29 cellular contexts compared by ENCODE assay signal in genomic region chr5:5933651-5934050, GRCh38.
"Had no signal": no experiment of that assay in that cellular context is flagged by ENCODE, and none has a peak within 500 bp of the region (broad histone marks: within the 10 kb centered on the region; RNA-seq: fewer than 3 reads in every experiment).

No MANE protein-coding gene starts in this region.

- H3K9ac ChIP-seq: parathyroid adenoma had no signal

- H3K9me3 Mint-ChIP-seq: activated CD4-positive, alpha-beta memory T cell treated with anti-CD3 and anti-CD28 coated beads, Interleukin-2, amount 10 ng/mL, durations not matched to agents 7 days and 5 days; activated CD4-positive, alpha-beta T cell treated with anti-CD3 and anti-CD28 coated beads, Interleukin-2, amount 10 ng/mL, durations not matched to agents 24 days and 14 days; activated naive CD4-positive, alpha-beta T cell treated with anti-CD3 and anti-CD28 coated beads, Interleukin-2, amount 50 U/mL, for 72 hours; activated T-cell treated with anti-CD3 and anti-CD28 coated beads, Interleukin-2, amount 50 U/mL, for 4 hours; activated T-helper 17 cell treated with anti-CD3 and anti-CD28 coated beads, Interleukin-2, amount 50 U/mL, for 72 hours; dendritic cell treated with granulocyte-macrophage colony-stimulating factor and Interleukin-4, amounts not matched to agents 40 ng/mL and 50 ng/mL, for 4 days; mesothelial cell of epicardium; T-helper 2 cell treated with Interferon-gamma antibody and Interleukin-4, amounts not matched to agents 5 μg/mL and 100 μg/mL, for 36 hours had no signal

- H3K27me3 ChIP-seq: breast epithelium, esophagus squamous epithelium, right atrium auricular region, stomach, thyroid gland, upper lobe of left lung, vagina had no signal

- DNase-seq: activated CD4-positive, alpha-beta memory T cell treated with anti-CD3 and anti-CD28 coated beads, Interleukin-2, amount 10 ng/mL, durations not matched to agents 7 days and 5 days; activated CD4-positive, alpha-beta T cell treated with anti-CD3 and anti-CD28 coated beads, Interleukin-2, amount 10 ng/mL, durations not matched to agents 24 days and 14 days; activated CD4-positive, CD25-positive, alpha-beta regulatory T cell treated with anti-CD3 and anti-CD28 coated beads, Interleukin-2, amount 50 U/mL, for 72 hours; activated T-cell treated with anti-CD3 and anti-CD28 coated beads, Interleukin-2, amount 50 U/mL, for 4 hours; esophagus squamous epithelium; immature natural killer cell; kidney; left colon; mammary epithelial cell; naive B cell; nucleus accumbens; stimulated activated CD4-positive, alpha-beta T cell treated with anti-CD3 and anti-CD28 coated beads, Interleukin-15, amount 100 ng/mL, for 24 hours; stimulated activated CD4-positive, alpha-beta T cell treated with anti-CD3 and anti-CD28 coated beads, Interleukin-2, amount 100 ng/mL, for 24 hours; stimulated activated naive B cell treated with anti-CD40 and anti-IgM and Interleukin-4, amounts not matched to agents 10 μg/mL and 1 μg/mL and 100 μg/mL, for 72 hours; stomach; T-helper 1 cell; thyroid gland; upper lobe of left lung had no signal

- H3K27ac Mint-ChIP-seq: activated CD4-positive, alpha-beta memory T cell treated with anti-CD3 and anti-CD28 coated beads, Interleukin-2, amount 10 ng/mL, durations not matched to agents 7 days and 5 days; activated CD4-positive, alpha-beta T cell treated with anti-CD3 and anti-CD28 coated beads, Interleukin-2, amount 10 ng/mL, durations not matched to agents 24 days and 14 days; activated naive CD4-positive, alpha-beta T cell treated with anti-CD3 and anti-CD28 coated beads, Interleukin-2, amount 50 U/mL, for 72 hours; activated T-helper 17 cell treated with anti-CD3 and anti-CD28 coated beads, Interleukin-2, amount 50 U/mL, for 72 hours; dendritic cell treated with granulocyte-macrophage colony-stimulating factor and Interleukin-4, amounts not matched to agents 40 ng/mL and 50 ng/mL, for 4 days; immature natural killer cell; mesothelial cell of epicardium; stimulated activated naive B cell treated with anti-CD40 and anti-IgM and Interleukin-4, amounts not matched to agents 10 μg/mL and 1 μg/mL and 100 μg/mL, for 72 hours; T-helper 2 cell treated with Interferon-gamma antibody and Interleukin-4, amounts not matched to agents 5 μg/mL and 100 μg/mL, for 36 hours had no signal

- H3K79me2 ChIP-seq: parathyroid adenoma had no signal

- H3K9me3 ChIP-seq: breast epithelium, esophagus squamous epithelium, right atrium auricular region, stomach, thyroid gland, upper lobe of left lung, vagina had no signal

- H3K36me3 ChIP-seq: breast epithelium, esophagus squamous epithelium, right atrium auricular region, stomach, thyroid gland, upper lobe of left lung, vagina had no signal

- H3K36me3 Mint-ChIP-seq: activated naive CD4-positive, alpha-beta T cell treated with anti-CD3 and anti-CD28 coated beads, Interleukin-2, amount 50 U/mL, for 72 hours; immature natural killer cell; mesothelial cell of epicardium; naive B cell; stimulated activated naive B cell treated with anti-CD40 and anti-IgM and Interleukin-4, amounts not matched to agents 10 μg/mL and 1 μg/mL and 100 μg/mL, for 72 hours had no signal

- H3K4me1 Mint-ChIP-seq: activated CD4-positive, alpha-beta memory T cell treated with anti-CD3 and anti-CD28 coated beads, Interleukin-2, amount 10 ng/mL, durations not matched to agents 7 days and 5 days; activated CD4-positive, alpha-beta T cell treated with anti-CD3 and anti-CD28 coated beads, Interleukin-2, amount 10 ng/mL, durations not matched to agents 24 days and 14 days; activated T-helper 17 cell treated with anti-CD3 and anti-CD28 coated beads, Interleukin-2, amount 50 U/mL, for 72 hours; central memory CD8-positive, alpha-beta T cell; immature natural killer cell; naive B cell; stimulated activated naive B cell treated with anti-CD40 and anti-IgM and Interleukin-4, amounts not matched to agents 10 μg/mL and 1 μg/mL and 100 μg/mL, for 72 hours had no signal

- H3K27me3 Mint-ChIP-seq: activated CD4-positive, alpha-beta memory T cell treated with anti-CD3 and anti-CD28 coated beads, Interleukin-2, amount 10 ng/mL, durations not matched to agents 7 days and 5 days; dendritic cell treated with granulocyte-macrophage colony-stimulating factor and Interleukin-4, amounts not matched to agents 40 ng/mL and 50 ng/mL, for 4 days had no signal

- H3K4me1 ChIP-seq: breast epithelium, esophagus squamous epithelium, parathyroid adenoma, right atrium auricular region, stomach, thyroid gland, upper lobe of left lung, vagina had no signal

- H3K27ac ChIP-seq: breast epithelium, esophagus squamous epithelium, parathyroid adenoma, right atrium auricular region, stomach, thyroid gland, upper lobe of left lung, vagina, VCaP had no signal

- H3K4me3 ChIP-seq: breast epithelium, esophagus squamous epithelium, right atrium auricular region, stomach, thyroid gland, upper lobe of left lung, vagina had no signal

- H2AFZ ChIP-seq: parathyroid adenoma had no signal

- H3K4me3 Mint-ChIP-seq: activated CD4-positive, alpha-beta memory T cell treated with anti-CD3 and anti-CD28 coated beads, Interleukin-2, amount 10 ng/mL, durations not matched to agents 7 days and 5 days; activated CD4-positive, alpha-beta T cell treated with anti-CD3 and anti-CD28 coated beads, Interleukin-2, amount 10 ng/mL, durations not matched to agents 24 days and 14 days; activated T-cell treated with anti-CD3 and anti-CD28 coated beads, Interleukin-2, amount 50 U/mL, for 4 hours; activated T-helper 17 cell treated with anti-CD3 and anti-CD28 coated beads, Interleukin-2, amount 50 U/mL, for 72 hours; central memory CD8-positive, alpha-beta T cell; dendritic cell treated with granulocyte-macrophage colony-stimulating factor and Interleukin-4, amounts not matched to agents 40 ng/mL and 50 ng/mL, for 4 days; immature natural killer cell; mesothelial cell of epicardium; naive B cell; stimulated activated naive B cell treated with anti-CD40 and anti-IgM and Interleukin-4, amounts not matched to agents 10 μg/mL and 1 μg/mL and 100 μg/mL, for 72 hours; T-helper 2 cell treated with Interferon-gamma antibody and Interleukin-4, amounts not matched to agents 5 μg/mL and 100 μg/mL, for 36 hours had no signal
